Comparison of ENCODE assay signal across 21 cellular contexts in the genomic region with DNA sequence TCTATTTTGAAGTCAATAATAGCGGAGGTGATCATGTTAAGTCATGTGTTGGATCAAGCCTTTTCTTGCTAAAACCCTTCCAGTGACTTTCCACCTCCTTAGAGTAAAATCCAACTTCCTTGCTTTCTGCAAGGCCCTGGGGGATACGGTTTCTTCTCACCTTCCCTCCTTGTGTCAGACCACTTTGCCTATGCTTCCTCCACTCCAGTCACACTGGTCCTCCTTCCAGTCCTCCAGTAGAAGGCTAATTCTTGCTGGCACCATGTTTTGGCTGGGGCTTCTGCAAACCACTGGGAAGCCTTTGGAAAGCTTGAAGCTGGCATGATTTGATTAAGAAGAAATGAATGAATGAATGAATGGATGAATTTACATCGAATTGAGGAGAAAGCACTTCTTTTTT.
"Had no signal": no experiment of that assay in that cellular context is flagged by ENCODE, and none has a peak within 500 bp of the region (broad histone marks: within the 10 kb centered on the region; RNA-seq: fewer than 3 reads in every experiment).

No MANE protein-coding gene starts in this region.

- ATAC-seq: heart left ventricle; left colon; left ventricle myocardium superior; naive thymus-derived CD4-positive, alpha-beta T cell; stimulated activated naive B cell treated with anti-CD40 and anti-IgM and Interleukin-4, amounts not matched to agents 10 μg/mL and 1 μg/mL and 100 μg/mL, for 72 hours; stimulated activated naive CD8-positive, alpha-beta T cell treated with anti-CD3 and anti-CD28 coated beads, Interleukin-15, amount 100 ng/mL, for 72 hours; upper lobe of right lung had no signal

- H3K27ac Mint-ChIP-seq: naive thymus-derived CD4-positive, alpha-beta T cell; stimulated activated naive B cell treated with anti-CD40 and anti-IgM and Interleukin-4, amounts not matched to agents 10 μg/mL and 1 μg/mL and 100 μg/mL, for 72 hours; stimulated activated naive CD8-positive, alpha-beta T cell treated with anti-CD3 and anti-CD28 coated beads, Interleukin-15, amount 100 ng/mL, for 72 hours had no signal

- H3K4me1 Mint-ChIP-seq: naive thymus-derived CD4-positive, alpha-beta T cell; stimulated activated naive CD8-positive, alpha-beta T cell treated with anti-CD3 and anti-CD28 coated beads, Interleukin-15, amount 100 ng/mL, for 72 hours had no signal

- DNase-seq: colonic mucosa; dermis blood vessel endothelial cell; heart left ventricle; left colon; left ventricle myocardium superior; naive thymus-derived CD4-positive, alpha-beta T cell; posterior cingulate gyrus; sigmoid colon; stimulated activated CD4-positive, alpha-beta T cell treated with anti-CD3 and anti-CD28 coated beads, Interleukin-2, amount 100 ng/mL, for 24 hours; stimulated activated CD4-positive, alpha-beta T cell treated with anti-CD3 and anti-CD28 coated beads, Interleukin-4, amount 100 ng/mL, for 4 hours; stimulated activated naive B cell treated with anti-CD40 and anti-IgM and Interleukin-4, amounts not matched to agents 10 μg/mL and 1 μg/mL and 100 μg/mL, for 72 hours; stimulated activated naive CD8-positive, alpha-beta T cell treated with anti-CD3 and anti-CD28 coated beads, Interleukin-15, amount 100 ng/mL, for 72 hours; testis; upper lobe of right lung had no signal

- H3K4me1 ChIP-seq: colonic mucosa, right atrium auricular region, testis, upper lobe of right lung had no signal

- H3K9me3 ChIP-seq: colonic mucosa, heart left ventricle, right atrium auricular region, sigmoid colon, testis, tibial nerve, upper lobe of right lung, vagina had no signal

- H3K27me3 Mint-ChIP-seq: naive thymus-derived CD4-positive, alpha-beta T cell; stimulated activated naive B cell treated with anti-CD40 and anti-IgM and Interleukin-4, amounts not matched to agents 10 μg/mL and 1 μg/mL and 100 μg/mL, for 72 hours; stimulated activated naive CD8-positive, alpha-beta T cell treated with anti-CD3 and anti-CD28 coated beads, Interleukin-15, amount 100 ng/mL, for 72 hours had no signal

- H3K36me3 Mint-ChIP-seq: naive thymus-derived CD4-positive, alpha-beta T cell; stimulated activated naive B cell treated with anti-CD40 and anti-IgM and Interleukin-4, amounts not matched to agents 10 μg/mL and 1 μg/mL and 100 μg/mL, for 72 hours had no signal

- H3K4me3 ChIP-seq: colonic mucosa, heart left ventricle, lung, right atrium auricular region, sigmoid colon, skin epidermis, testis, tibial nerve, upper lobe of right lung, vagina had no signal

- H3K4me3 Mint-ChIP-seq: naive thymus-derived CD4-positive, alpha-beta T cell; stimulated activated naive B cell treated with anti-CD40 and anti-IgM and Interleukin-4, amounts not matched to agents 10 μg/mL and 1 μg/mL and 100 μg/mL, for 72 hours; stimulated activated naive CD8-positive, alpha-beta T cell treated with anti-CD3 and anti-CD28 coated beads, Interleukin-15, amount 100 ng/mL, for 72 hours had no signal

- FAIRE-seq: endothelial cell of umbilical vein, frontal cortex had no signal

- H3K27ac ChIP-seq: colonic mucosa, heart left ventricle, right atrium auricular region, testis, tibial nerve, upper lobe of right lung, vagina had no signal

- H3K27me3 ChIP-seq: colonic mucosa, heart left ventricle, right atrium auricular region, sigmoid colon, testis, tibial nerve, upper lobe of right lung, vagina had no signal

- H3K9me3 Mint-ChIP-seq: stimulated activated naive B cell treated with anti-CD40 and anti-IgM and Interleukin-4, amounts not matched to agents 10 μg/mL and 1 μg/mL and 100 μg/mL, for 72 hours; stimulated activated naive CD8-positive, alpha-beta T cell treated with anti-CD3 and anti-CD28 coated beads, Interleukin-15, amount 100 ng/mL, for 72 hours had no signal

- H3K36me3 ChIP-seq: colonic mucosa, heart left ventricle, right atrium auricular region, sigmoid colon, tibial nerve, upper lobe of right lung, vagina had no signal
